Comparison of ENCODE assay signal across 8 cellular contexts in genomic region chr16:30095166-30096078, GRCh38. TPM values are rescaled to one million over a fixed set of nuclear protein-coding genes. Genes with fewer than 3 reads are reported as not detected.
DNase-seq lines count a peak whose midpoint lies in the region; ATAC-seq and TF ChIP-seq lines count a peak whose summit lies in the region.

No MANE protein-coding gene starts in this region.

- DNase-seq in AG10803 (ENCODE audit: low read depth) = no peak
- peak; percentile 28 for DNase-seq in dermis blood vessel endothelial cell
- DNase-seq in naive thymus-derived CD8-positive, alpha-beta T cell = peak in 5 of 10 donors; percentile 16 to 35 (median 31)
- DNase-seq in NK-92 treated with Interleukin-12 subunit alpha and Interleukin-12 subunit beta, amount 100 ng/mL, for 24 hours (lab: John Stamatoyannopoulos, UW) = no peak
- DNase-seq in HPDE6-E6E7 (ENCODE audit: extremely low spot score) = no peak
- DNase-seq in foreskin melanocyte = no peak

- peak overlapping the region; percentile 38 for H3K27ac ChIP-seq in KOPT-K1 (ENCODE audit: low read depth, low read length, poor library complexity, severe bottlenecking)

- ATAC-seq in naive thymus-derived CD8-positive, alpha-beta T cell = peak in 1 of 2 donors; percentile 1
- no peak for ATAC-seq in GM21723 (IDR thresholded peaks at IDR 0.05; ENCODE audit: unreplicated experiment)

- H3K36me3 ChIP-seq in KOPT-K1 (ENCODE audit: insufficient read depth, low read length) = no peaks in the 10 kb centered on the region

- H3K27ac Mint-ChIP-seq in naive thymus-derived CD8-positive, alpha-beta T cell = peak overlapping the region; percentile 85 to 97 (median 94)

- TF ChIP-seq CTCF in AG10803 (conservative IDR thresholded peaks at IDR 0.05; ENCODE audit: low read length) = no peak

- POLR2A ChIA-PET in naive thymus-derived CD8-positive, alpha-beta T cell (lab: Charles Lee) = interaction anchor here (1.1 to 9.0 kb wide), 13 partner anchors 9 to 563 kb away, joined by 3 to 320 read pairs (median 5); partner anchors contain the start of genes ALDOA, CORO1A, GDPD3 and MAPK3

- H3K4me3 ChIP-seq in AG10803 (ENCODE audit: low read length) = peak overlapping the region; percentile 95

- peaks cover 14 to 26% (median 22%) of the 10 kb centered on the region in 3 donors for H3K36me3 Mint-ChIP-seq in naive thymus-derived CD8-positive, alpha-beta T cell

- no peaks in the 10 kb centered on the region for H3K27me3 Mint-ChIP-seq in naive thymus-derived CD8-positive, alpha-beta T cell

- H3K9me3 Mint-ChIP-seq in naive thymus-derived CD8-positive, alpha-beta T cell = peaks cover 0 to 37% (median 16%) of the 10 kb centered on the region in 9 donors

- H3K4me1 Mint-ChIP-seq in naive thymus-derived CD8-positive, alpha-beta T cell = peaks cover 17 to 42% (median 39%) of the 10 kb centered on the region in 4 donors

- peaks cover 27% of the 10 kb centered on the region for H3K9me3 ChIP-seq in KOPT-K1 (ENCODE audit: insufficient read depth, low read length, poor library complexity, severe bottlenecking)

- H3K4me3 Mint-ChIP-seq in naive thymus-derived CD8-positive, alpha-beta T cell = peak overlapping the region; percentile 83 to 95 (median 91)

RNA-seq across cellular contexts. Expression of gene YPEL3, which starts 0.6 kb away (rescaled TPM):
- total RNA-seq in dermis blood vessel endothelial cell = 25.0 and 28.2 TPM in 2 replicates
- 100 to 1,000 TPM; 254 to 264 TPM for total RNA-seq in naive thymus-derived CD8-positive, alpha-beta T cell
- 100 to 1,000 TPM; 201 to 301 (median 206) TPM for polyA plus RNA-seq in naive thymus-derived CD8-positive, alpha-beta T cell

RNA-seq across cellular contexts. Expression of gene TBX6, which starts 3.7 kb away (rescaled TPM):
- total RNA-seq in dermis blood vessel endothelial cell = 0.17 and 0.23 TPM in 2 replicates
- total RNA-seq in naive thymus-derived CD8-positive, alpha-beta T cell = 1 to 10 TPM; 2.4 to 2.5 TPM
- polyA plus RNA-seq in naive thymus-derived CD8-positive, alpha-beta T cell = under 1 TPM; 0.15 to 0.25 (median 0.25) TPM

RNA-seq across cellular contexts. Expression of gene GDPD3, which starts 17.9 kb away (rescaled TPM):
- total RNA-seq in dermis blood vessel endothelial cell = 1.1 and 2.2 TPM in 2 replicates
- total RNA-seq in naive thymus-derived CD8-positive, alpha-beta T cell = 10 to 100 TPM; 19.8 to 25.0 TPM
- under 1 TPM in 1 of 3 donors, not detected in 2; 0.18 TPM for polyA plus RNA-seq in naive thymus-derived CD8-positive, alpha-beta T cell

RNA-seq across cellular contexts. Expression of gene PPP4C, which starts 19.6 kb away (rescaled TPM):
- 220 and 256 TPM in 2 replicates for total RNA-seq in dermis blood vessel endothelial cell
- total RNA-seq in naive thymus-derived CD8-positive, alpha-beta T cell = 10 to 100 TPM; 82.8 to 83.4 TPM
- polyA plus RNA-seq in naive thymus-derived CD8-positive, alpha-beta T cell = 100 to 1,000 TPM; 153 to 199 (median 161) TPM

RNA-seq across cellular contexts. Expression of gene MAPK3, which starts 27.6 kb away (rescaled TPM):
- 38.7 and 60.6 TPM in 2 replicates for total RNA-seq in dermis blood vessel endothelial cell
- 10 to 100 TPM; 61.8 to 64.7 TPM for total RNA-seq in naive thymus-derived CD8-positive, alpha-beta T cell
- polyA plus RNA-seq in naive thymus-derived CD8-positive, alpha-beta T cell = 1 to 10 TPM; 6.7 to 7.8 (median 7.8) TPM
